Comparison of ENCODE assay signal across 21 cellular contexts in genomic region chr1:32990887-32991286, GRCh38. TPM values are rescaled to one million over a fixed set of nuclear protein-coding genes. Genes with fewer than 3 reads are reported as not detected.
DNase-seq lines count a peak whose midpoint lies in the region; ATAC-seq and TF ChIP-seq lines count a peak whose summit lies in the region.
"Had no signal": no experiment of that assay in that cellular context is flagged by ENCODE, and none has a peak within 500 bp of the region (broad histone marks: within the 10 kb centered on the region; RNA-seq: fewer than 3 reads in every experiment).

No MANE protein-coding gene starts in this region.

- H3K9me3 ChIP-seq in PC-3 (ENCODE audit: low read length) (no peaks in the 10 kb centered on the region), endodermal cell (ENCODE audit: control insufficient read depth, low read length) (no peaks in the 10 kb centered on the region)
- H3K9me3 ChIP-seq: thoracic aorta had no signal

- no peaks in the 10 kb centered on the region for H3K79me2 ChIP-seq in PC-3 (ENCODE audit: low read length)

- peak overlapping the region; percentile 44 for H3K4me3 Mint-ChIP-seq in dendritic cell treated with granulocyte-macrophage colony-stimulating factor and Interleukin-4, amounts not matched to agents 40 ng/mL and 50 ng/mL, for 4 days
- no peak overlapping the region for H3K4me3 Mint-ChIP-seq in endodermal cell
- H3K4me3 Mint-ChIP-seq: activated CD8-positive, alpha-beta T cell treated with anti-CD3 and anti-CD28 coated beads for 36 hours; CD4-positive, CD25-positive, alpha-beta regulatory T cell; neural progenitor cell had no signal

- no peak for ATAC-seq in PC-3
- ATAC-seq: activated CD8-positive, alpha-beta T cell treated with anti-CD3 and anti-CD28 coated beads for 36 hours had no signal

- H3K9me2 ChIP-seq in PC-3 (replicated peaks; ENCODE audit: low read length): no peaks in the 10 kb centered on the region

- WGBS in endodermal cell (ENCODE audit: insufficient coverage in 1 of 2, insufficient read length in 1 of 2), 2 experiments: 90 to 100% methylated on average over 3 to 4 of the region's 5 CpGs

- no peaks in the 10 kb centered on the region for H3K9me3 Mint-ChIP-seq in dendritic cell treated with granulocyte-macrophage colony-stimulating factor and Interleukin-4, amounts not matched to agents 40 ng/mL and 50 ng/mL, for 4 days
- H3K9me3 Mint-ChIP-seq in endodermal cell: no peaks in the 10 kb centered on the region
- H3K9me3 Mint-ChIP-seq: activated CD8-positive, alpha-beta T cell treated with anti-CD3 and anti-CD28 coated beads for 36 hours; CD4-positive, CD25-positive, alpha-beta regulatory T cell; neural progenitor cell had no signal

- 0 out of 2 replicates have a peak overlapping the region, but pooled peaks have one; percentile 55 for H3K4me2 ChIP-seq in PC-3 (ENCODE audit: low read length)
- H3K4me2 ChIP-seq: neural progenitor cell had no signal

- H4K20me1 ChIP-seq in PC-3 (ENCODE audit: low read length): no peaks in the 10 kb centered on the region

- H3K27ac Mint-ChIP-seq in dendritic cell treated with granulocyte-macrophage colony-stimulating factor and Interleukin-4, amounts not matched to agents 40 ng/mL and 50 ng/mL, for 4 days: peak overlapping the region; percentile 99
- no peak overlapping the region for H3K27ac Mint-ChIP-seq in endodermal cell
- H3K27ac Mint-ChIP-seq: activated CD8-positive, alpha-beta T cell treated with anti-CD3 and anti-CD28 coated beads for 36 hours; CD4-positive, CD25-positive, alpha-beta regulatory T cell; neural progenitor cell had no signal

- POLR2A ChIA-PET in PC-3 (lab: Charles Lee; ENCODE audit: unreplicated experiment): no interaction called here

- H3K27ac ChIP-seq in PC-3 (ENCODE audit: low read length) (peak overlapping the region; percentile 61), skin epidermis (peak overlapping the region in 16 of 21 experiments; percentile 20 to 90 (median 74)), endodermal cell (ENCODE audit: low read depth, low read length) (no peak overlapping the region)
- H3K27ac ChIP-seq: 22Rv1, neural progenitor cell, thoracic aorta had no signal

- H2AFZ ChIP-seq in PC-3 (ENCODE audit: low read length): no peak overlapping the region
- H2AFZ ChIP-seq: neural progenitor cell had no signal

- peaks cover 4% of the 10 kb centered on the region for H3F3A ChIP-seq in PC-3 (ENCODE audit: low read length, unreplicated experiment)

- peaks cover 5% of the 10 kb centered on the region for H3K36me3 Mint-ChIP-seq in dendritic cell treated with granulocyte-macrophage colony-stimulating factor and Interleukin-4, amounts not matched to agents 40 ng/mL and 50 ng/mL, for 4 days (ENCODE audit: low read depth)
- no peaks in the 10 kb centered on the region for H3K36me3 Mint-ChIP-seq in endodermal cell (ENCODE audit: low read depth)
- H3K36me3 Mint-ChIP-seq: CD4-positive, CD25-positive, alpha-beta regulatory T cell; neural progenitor cell had no signal

- H3K36me3 ChIP-seq in PC-3 (ENCODE audit: low read depth, low read length) (no peaks in the 10 kb centered on the region), endodermal cell (ENCODE audit: control insufficient read depth, insufficient read depth, low read length) (no peaks in the 10 kb centered on the region)
- H3K36me3 ChIP-seq: neural progenitor cell, thoracic aorta had no signal

- H3K27me3 ChIP-seq in PC-3 (ENCODE audit: low read length) (no peaks in the 10 kb centered on the region), endodermal cell (ENCODE audit: control insufficient read depth, insufficient read depth, low read length, poor library complexity, severe bottlenecking) (no peaks in the 10 kb centered on the region)
- H3K27me3 ChIP-seq: neural progenitor cell had no signal

- CTCF ChIA-PET in PC-3 (lab: Charles Lee): no interaction called here

- no peak overlapping the region for H3K9ac ChIP-seq in PC-3 (ENCODE audit: low read length)
- no peak overlapping the region for H3K9ac ChIP-seq in endodermal cell (ENCODE audit: extremely low read depth, low read length, poor library complexity, severe bottlenecking)
- H3K9ac ChIP-seq: neural progenitor cell had no signal

- TF ChIP-seq CTCF in PC-3 (conservative IDR thresholded peaks at IDR 0.05; ENCODE audit: low read depth, low read length) (no peak), endodermal cell (conservative IDR thresholded peaks at IDR 0.05) (no peak)

- H3K4me3 ChIP-seq in PC-3 (ENCODE audit: low read length): no peak overlapping the region
- H3K4me3 ChIP-seq in skin epidermis: no peak overlapping the region
- H3K4me3 ChIP-seq in endodermal cell (ENCODE audit: low read length): no peak overlapping the region
- H3K4me3 ChIP-seq: neural progenitor cell, thoracic aorta had no signal

- H3K27me3 Mint-ChIP-seq in dendritic cell treated with granulocyte-macrophage colony-stimulating factor and Interleukin-4, amounts not matched to agents 40 ng/mL and 50 ng/mL, for 4 days: no peaks in the 10 kb centered on the region
- H3K27me3 Mint-ChIP-seq in endodermal cell (ENCODE audit: insufficient read depth): no peaks in the 10 kb centered on the region
- H3K27me3 Mint-ChIP-seq: activated CD8-positive, alpha-beta T cell treated with anti-CD3 and anti-CD28 coated beads for 36 hours; CD4-positive, CD25-positive, alpha-beta regulatory T cell had no signal

- DNase-seq in DMS53 (lab: John Stamatoyannopoulos, UW) (peak; percentile 58), DMS53 treated with DMSO at 0.1 percent for 48 hours (lab: John Stamatoyannopoulos, UW; ENCODE audit: unreplicated experiment) (no peak), PC-3 (no peak), NCI-H146 (lab: John Stamatoyannopoulos, UW) (no peak), endodermal cell (no peak)
- DNase-seq in activated CD4-positive, CD25-positive, alpha-beta regulatory T cell treated with anti-CD3 and anti-CD28 coated beads, Interleukin-2, amount 50 U/mL, for 72 hours: no peak
- DNase-seq: activated CD8-positive, alpha-beta T cell treated with anti-CD3 and anti-CD28 coated beads for 36 hours; activated effector memory CD4-positive, alpha-beta T cell treated with anti-CD3 and anti-CD28 coated beads, Interleukin-2, amount 50 U/mL, for 16 hours; aorta; CD4-positive, CD25-positive, alpha-beta regulatory T cell; cortex of kidney; DND-41; MV-4-11; NCI-H2029 treated with DMSO at 0.1 percent for 48 hours; NCI-H524 treated with DMSO at 0.1 percent for 48 hours; retina had no signal

- peaks cover 48% of the 10 kb centered on the region for H3K4me1 ChIP-seq in PC-3 (ENCODE audit: insufficient read depth, low read length)
- peaks cover 8% of the 10 kb centered on the region for H3K4me1 ChIP-seq in endodermal cell (ENCODE audit: control insufficient read depth, insufficient read depth, low read length)

- BruUV-seq in PC-3 (replicated peaks; lab: Mats Ljungman, UMichigan): no TSS peak

- intact Hi-C loops in PC-3 (cut with micrococcal nuclease): loop anchor here (5.0 kb wide), 1 partner anchor 59 kb away; no protein-coding TSS in a partner anchor
- intact Hi-C loops in dendritic cell treated with granulocyte-macrophage colony-stimulating factor and Interleukin-4, amounts not matched to agents 40 ng/mL and 50 ng/mL, for 4 days (cut with micrococcal nuclease): no loop called here

- peaks cover 92% of the 10 kb centered on the region for H3K4me1 Mint-ChIP-seq in dendritic cell treated with granulocyte-macrophage colony-stimulating factor and Interleukin-4, amounts not matched to agents 40 ng/mL and 50 ng/mL, for 4 days (ENCODE audit: low read depth)
- H3K4me1 Mint-ChIP-seq in endodermal cell: peaks cover 13% of the 10 kb centered on the region

RNA-seq across cellular contexts. Expression of gene RNF19B, which starts 26.3 kb away (rescaled TPM):
- total RNA-seq in PC-3 (2014; rRNA removed): 17.9 and 21.3 TPM in 2 replicates
- total RNA-seq in endodermal cell: 10 to 100 TPM; 17.8 TPM
- polyA plus RNA-seq in endodermal cell (2013, experiment 1 of 2): 13.1 TPM
- polyA plus RNA-seq in endodermal cell (2013, experiment 2 of 2): 12.7 TPM

RNA-seq across cellular contexts. Expression of gene AK2, which starts 45.8 kb away (rescaled TPM):
- total RNA-seq in PC-3 (2014; rRNA removed): 213 and 236 TPM in 2 replicates
- 100 to 1,000 TPM; 114 to 118 TPM for total RNA-seq in endodermal cell
- polyA plus RNA-seq in endodermal cell (2013, experiment 1 of 2): 131 TPM
- 97.3 TPM for polyA plus RNA-seq in endodermal cell (2013, experiment 2 of 2)
